ENCODE assay signal across 15 cellular contexts in genomic region chr2:6069354-6069753, GRCh38.
DNase-seq lines count a peak whose midpoint lies in the region; ATAC-seq, FAIRE-seq and TF ChIP-seq lines count a peak whose summit lies in the region.
"Had no signal": no experiment of that assay in that cellular context is flagged by ENCODE, and none has a peak within 500 bp of the region (broad histone marks: within the 10 kb centered on the region; RNA-seq: fewer than 3 reads in every experiment).

No MANE protein-coding gene starts in this region.

- no peak overlapping the region for H3K18ac ChIP-seq in neuronal stem cell (ENCODE audit: low read length)

- DNase-seq in NCI-H1105 (lab: John Stamatoyannopoulos, UW) (peak; percentile 76), NCI-H2196 (lab: John Stamatoyannopoulos, UW; ENCODE audit: unreplicated experiment) (peak; percentile 77), astrocyte (ENCODE audit: low read depth) (peak; percentile 41), neuronal stem cell (ENCODE audit: low spot score) (no peak), C1 segment of cervical spinal cord (lab: John Stamatoyannopoulos, UW) (no peak), small intestine (no peak)
- DNase-seq: activated CD8-positive, alpha-beta memory T cell treated with anti-CD3 and anti-CD28 coated beads for 24 hours; activated naive CD4-positive, alpha-beta T cell treated with anti-CD3 and anti-CD28 coated beads, Interleukin-2, amount 10 ng/mL, durations not matched to agents 7 days and 5 days; CD4-positive, alpha-beta memory T cell; heart right ventricle; stimulated activated CD4-positive, alpha-beta T cell treated with anti-CD3 and anti-CD28 coated beads, Interleukin-12 subunit alpha, Interleukin-12 subunit beta, amount 100 ng/mL, for 4 hours; T-helper 9 cell had no signal

- no peaks in the 10 kb centered on the region for H3K9me3 ChIP-seq in astrocyte (ENCODE audit: insufficient read depth, low read depth, low read length)
- H3K9me3 ChIP-seq in neuronal stem cell (replicated peaks in 1 of 2; ENCODE audit: control insufficient read depth in 2 of 2, insufficient read depth in 1 of 2, low read depth in 1 of 2, low read length in 2 of 2) = no peaks in the 10 kb centered on the region
- H3K9me3 ChIP-seq in small intestine (ENCODE audit: control insufficient read depth, low read depth) = no peaks in the 10 kb centered on the region
- H3K9me3 ChIP-seq: heart right ventricle had no signal

- H4K20me1 ChIP-seq in astrocyte (ENCODE audit: insufficient read depth, low read length) = no peaks in the 10 kb centered on the region

- no peaks in the 10 kb centered on the region for H3K9me3 Mint-ChIP-seq in astrocyte (ENCODE audit: unreplicated experiment)
- H3K9me3 Mint-ChIP-seq: activated naive CD4-positive, alpha-beta T cell treated with anti-CD3 and anti-CD28 coated beads, Interleukin-2, amount 10 ng/mL, durations not matched to agents 7 days and 5 days had no signal

- no peaks in the 10 kb centered on the region for H3K36me3 Mint-ChIP-seq in astrocyte (ENCODE audit: low read depth, unreplicated experiment)
- H3K36me3 Mint-ChIP-seq: activated naive CD4-positive, alpha-beta T cell treated with anti-CD3 and anti-CD28 coated beads, Interleukin-2, amount 10 ng/mL, durations not matched to agents 7 days and 5 days; CD4-positive, alpha-beta memory T cell had no signal

- no peak overlapping the region for H3K4ac ChIP-seq in neuronal stem cell (ENCODE audit: low read length)

- no peak for TF ChIP-seq CTCF in astrocyte (IDR thresholded peaks at IDR 0.05; ENCODE audit: insufficient read depth, low read depth, low read length)

- ATAC-seq in GM21717 (IDR thresholded peaks at IDR 0.05; ENCODE audit: unreplicated experiment) = no peak
- ATAC-seq: heart right ventricle had no signal

- no peak overlapping the region for H3K4me2 ChIP-seq in astrocyte (ENCODE audit: low read length)
- no peak overlapping the region for H3K4me2 ChIP-seq in neuronal stem cell (ENCODE audit: insufficient read depth, low read length, poor library complexity, severe bottlenecking)

- H3K4me3 ChIP-seq in astrocyte (ENCODE audit: insufficient read depth, low read depth, low read length) (no peak overlapping the region), neuronal stem cell (ENCODE audit: low read length in 2 of 2) (no peak overlapping the region), small intestine (ENCODE audit: low read depth in 1 of 2, low read length in 2 of 2) (no peak overlapping the region)
- H3K4me3 ChIP-seq: heart right ventricle had no signal

- no peak overlapping the region for H2BK5ac ChIP-seq in neuronal stem cell (ENCODE audit: low read length)

- no peak overlapping the region for H3K14ac ChIP-seq in neuronal stem cell (ENCODE audit: low read length)

- H3K36me3 ChIP-seq in astrocyte (ENCODE audit: insufficient read depth, low read length) (no peaks in the 10 kb centered on the region), neuronal stem cell (replicated peaks in 1 of 2; ENCODE audit: control insufficient read depth in 2 of 2, insufficient read depth in 2 of 2, low read length in 2 of 2) (no peaks in the 10 kb centered on the region), small intestine (ENCODE audit: control insufficient read depth in 2 of 2, insufficient read depth in 2 of 2, low read length in 2 of 2) (no peaks in the 10 kb centered on the region)
- H3K36me3 ChIP-seq: heart right ventricle had no signal

- H3K27me3 ChIP-seq in astrocyte (ENCODE audit: insufficient read depth, low read length) (no peaks in the 10 kb centered on the region), neuronal stem cell (ENCODE audit: control insufficient read depth in 3 of 3, insufficient read depth in 3 of 3, low read depth in 1 of 3, low read length in 3 of 3) (no peaks in the 10 kb centered on the region), small intestine (ENCODE audit: control insufficient read depth in 2 of 2, insufficient read depth in 2 of 2, low read length in 2 of 2) (no peaks in the 10 kb centered on the region)

- no peak overlapping the region for H3K23ac ChIP-seq in neuronal stem cell (ENCODE audit: low read depth, low read length, poor library complexity)

- no peak overlapping the region for H4K8ac ChIP-seq in neuronal stem cell (ENCODE audit: low read depth, low read length)

- WGBS in neuronal stem cell (ENCODE audit: extremely low coverage in 2 of 2, insufficient read length in 2 of 2, insufficient replicate concordance in 1 of 2), 2 donors = no CpG with 5 or more reads among the region's 5 CpGs
- WGBS in small intestine, 3 donors = 20 to 45% (median 30%) methylated on average over 5 of the region's 5 CpGs

- no peak overlapping the region for H2BK12ac ChIP-seq in neuronal stem cell (ENCODE audit: low read length)

- H4K91ac ChIP-seq in neuronal stem cell (ENCODE audit: low read depth, low read length, poor library complexity) = no peak overlapping the region

- H3K27ac ChIP-seq in astrocyte (ENCODE audit: low read depth, low read length) (no peak overlapping the region), neuronal stem cell (replicated peaks; ENCODE audit: low read length) (peak overlapping the region; percentile 8), small intestine (ENCODE audit: low read depth in 1 of 2, low read length in 1 of 2) (no peak overlapping the region)
- H3K27ac ChIP-seq: heart right ventricle, RWPE1 had no signal

- H3K4me3 Mint-ChIP-seq in astrocyte (ENCODE audit: unreplicated experiment) = no peak overlapping the region
- H3K4me3 Mint-ChIP-seq: activated naive CD4-positive, alpha-beta T cell treated with anti-CD3 and anti-CD28 coated beads, Interleukin-2, amount 10 ng/mL, durations not matched to agents 7 days and 5 days; CD4-positive, alpha-beta memory T cell had no signal

- H3K79me1 ChIP-seq in neuronal stem cell (ENCODE audit: low read depth, low read length) = no peaks in the 10 kb centered on the region

- peaks cover 6% of the 10 kb centered on the region for H3K4me1 Mint-ChIP-seq in astrocyte (ENCODE audit: low read depth, unreplicated experiment)
- H3K4me1 Mint-ChIP-seq: activated naive CD4-positive, alpha-beta T cell treated with anti-CD3 and anti-CD28 coated beads, Interleukin-2, amount 10 ng/mL, durations not matched to agents 7 days and 5 days; CD4-positive, alpha-beta memory T cell had no signal

- no peak overlapping the region for H2AK5ac ChIP-seq in neuronal stem cell (ENCODE audit: low read depth, low read length)

- no peak overlapping the region for H3K27ac Mint-ChIP-seq in astrocyte (ENCODE audit: unreplicated experiment)
- H3K27ac Mint-ChIP-seq: activated naive CD4-positive, alpha-beta T cell treated with anti-CD3 and anti-CD28 coated beads, Interleukin-2, amount 10 ng/mL, durations not matched to agents 7 days and 5 days; CD4-positive, alpha-beta memory T cell had no signal

- H3K9ac ChIP-seq in astrocyte (ENCODE audit: low read length) (no peak overlapping the region), neuronal stem cell (ENCODE audit: low read depth, low read length, poor library complexity) (no peak overlapping the region)

- no peak overlapping the region for H2BK15ac ChIP-seq in neuronal stem cell (ENCODE audit: low read length)

- no peak for FAIRE-seq in astrocyte (lab: Jason Lieb, UNC)
- no peak for FAIRE-seq in small intestine (lab: Jason Lieb, UNC)
- FAIRE-seq: endothelial cell of umbilical vein had no signal

- H2AFZ ChIP-seq in astrocyte (ENCODE audit: low read depth, low read length) (no peak overlapping the region), neuronal stem cell (ENCODE audit: low read length) (peak overlapping the region; percentile 10)

- H3K27me3 Mint-ChIP-seq in astrocyte (ENCODE audit: low read depth, unreplicated experiment) = no peaks in the 10 kb centered on the region
- H3K27me3 Mint-ChIP-seq: activated naive CD4-positive, alpha-beta T cell treated with anti-CD3 and anti-CD28 coated beads, Interleukin-2, amount 10 ng/mL, durations not matched to agents 7 days and 5 days; CD4-positive, alpha-beta memory T cell had no signal

- H2BK120ac ChIP-seq in neuronal stem cell (ENCODE audit: low read depth, low read length) = no peak overlapping the region

- H3K4me1 ChIP-seq in astrocyte (ENCODE audit: insufficient read depth, low read length) = peaks cover 15% of the 10 kb centered on the region
- peaks cover 18 to 56% of the 10 kb centered on the region in 2 donors for H3K4me1 ChIP-seq in neuronal stem cell (ENCODE audit: control insufficient read depth in 2 of 2, insufficient read depth in 1 of 2, low read depth in 1 of 2, low read length in 2 of 2)
- peaks cover 0 to 4% of the 10 kb centered on the region in 2 donors for H3K4me1 ChIP-seq in small intestine (ENCODE audit: control insufficient read depth in 2 of 2, insufficient read depth in 1 of 2, low read depth in 1 of 2, low read length in 1 of 2)
- H3K4me1 ChIP-seq: heart right ventricle had no signal

- H3K79me2 ChIP-seq in astrocyte (ENCODE audit: insufficient read depth, low read length) = no peaks in the 10 kb centered on the region

Comparison
In these comparisons a context has a peak if more than half of its experiments do, and no peak if none do; other contexts are left out.
1. DNase-seq: peak in NCI-H1105 (single experiment), NCI-H2196 (single experiment) and astrocyte (single experiment); none in neuronal stem cell (single experiment), C1 segment of cervical spinal cord (0 of 14) and small intestine (single experiment).